ENCODE assay signal across 13 cellular contexts in the genomic region with DNA sequence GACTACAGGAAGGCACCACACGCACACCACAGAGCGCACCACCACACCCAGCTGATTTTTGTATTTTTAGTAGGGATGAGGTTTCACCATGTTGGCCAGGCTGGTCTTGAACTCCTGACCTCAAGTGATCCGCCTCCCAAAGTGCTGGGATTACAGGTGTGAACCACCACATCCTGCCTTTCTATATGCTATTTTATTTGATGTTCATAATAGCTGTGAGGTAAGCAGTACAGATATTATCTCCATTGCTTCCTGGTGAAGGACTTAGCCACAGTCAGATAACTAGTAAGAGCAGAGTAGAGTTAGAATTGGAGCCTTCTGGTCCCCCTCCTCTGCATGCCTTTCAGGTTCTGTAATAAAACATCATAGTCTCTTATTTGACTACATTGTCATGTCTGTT. TPM values are rescaled to one million over a fixed set of nuclear protein-coding genes. Genes with fewer than 3 reads are reported as not detected.
"Had no signal": no experiment of that assay in that cellular context is flagged by ENCODE, and none has a peak within 500 bp of the region (broad histone marks: within the 10 kb centered on the region; RNA-seq: fewer than 3 reads in every experiment).

No MANE protein-coding gene starts in this region.

RNA-seq across cellular contexts. Expression of a gene that starts 46.3 kb away (rescaled TPM):
- total RNA-seq: activated CD4-positive, alpha-beta memory T cell treated with anti-CD3 and anti-CD28 coated beads, Interleukin-2, amount 10 ng/mL, durations not matched to agents 7 days and 5 days; activated CD4-positive, alpha-beta T cell treated with anti-CD3 and anti-CD28 coated beads for 36 hours; activated CD4-positive, alpha-beta T cell treated with anti-CD3 and anti-CD28 coated beads, Interleukin-2, amount 10 ng/mL, durations not matched to agents 7 days and 5 days; activated CD8-positive, alpha-beta memory T cell treated with anti-CD3 and anti-CD28 coated beads, Interleukin-2, amount 10 ng/mL, durations not matched to agents 7 days and 5 days; activated CD8-positive, alpha-beta T cell treated with anti-CD3 and anti-CD28 coated beads, Interleukin-2, amount 10 ng/mL, durations not matched to agents 7 days and 5 days; activated naive CD8-positive, alpha-beta T cell treated with anti-CD3 and anti-CD28 coated beads, Interleukin-2, amount 10 ng/mL, durations not matched to agents 7 days and 5 days; activated T-helper 2 cell treated with anti-CD3 and anti-CD28 coated beads, Interferon-gamma antibody, Interleukin-2, Interleukin-4, amounts not matched to agents 10 μg/mL and 5 μg/mL and 100 μg/mL, durations not matched to agents 14 hours and 24 hours and 36 hours; ascending aorta; bronchial epithelial cell; cardiac muscle cell; chondrocyte; T-helper 2 cell treated with Interferon-gamma antibody and Interleukin-4, amounts not matched to agents 100 ng/mL and 5 ng/mL, for 36 hours; WTC11 had no signal
